ENCODE assay signal across 8 cellular contexts in genomic region chr15:50883903-50884302, GRCh38. TPM values are rescaled to one million over a fixed set of nuclear protein-coding genes. Genes with fewer than 3 reads are reported as not detected.
A peak's percentile ranks its signal among the peaks of the same experiment; 100 is the strongest.
DNase-seq lines count a peak whose midpoint lies in the region; ATAC-seq and TF ChIP-seq lines count a peak whose summit lies in the region.
"Had no signal": no experiment of that assay in that cellular context is flagged by ENCODE, and none has a peak within 500 bp of the region (broad histone marks: within the 10 kb centered on the region; RNA-seq: fewer than 3 reads in every experiment).

No MANE protein-coding gene starts in this region.

- H3K36me3 ChIP-seq in brain microvascular endothelial cell (replicated peaks) (no peaks in the 10 kb centered on the region), skeletal muscle tissue (ENCODE audit: control insufficient read depth in 3 of 3, insufficient read depth in 3 of 3, low read length in 3 of 3) (no peaks in the 10 kb centered on the region)

- H3K27me3 ChIP-seq in brain microvascular endothelial cell (replicated peaks) (no peaks in the 10 kb centered on the region), skeletal muscle tissue (ENCODE audit: control insufficient read depth in 3 of 3, insufficient read depth in 3 of 3, low read length in 3 of 3) (no peaks in the 10 kb centered on the region)

- no peak for ATAC-seq in HG02973 (IDR thresholded peaks at IDR 0.05; ENCODE audit: unreplicated experiment)

- TF ChIP-seq CTCF in GM12865 (IDR thresholded peaks at IDR 0.05; ENCODE audit: insufficient read depth, low read depth, low read length, missing control alignments) (no peak), NB4 (IDR thresholded peaks at IDR 0.05; ENCODE audit: low read depth, low read length) (no peak), brain microvascular endothelial cell (IDR thresholded peaks at IDR 0.05; ENCODE audit: low read depth, low read length, missing control alignments) (no peak)

- peak overlapping the region; percentile 95 for H3K27ac ChIP-seq in brain microvascular endothelial cell
- H3K27ac ChIP-seq in skeletal muscle tissue (ENCODE audit: low read depth, low read length): peak overlapping the region; percentile 68

- DNase-seq in GM12865 (ENCODE audit: low read depth): peak; percentile 61
- DNase-seq in NB4 (ENCODE audit: low read depth): peak; percentile 92
- peak; percentile 37 for DNase-seq in brain microvascular endothelial cell
- DNase-seq in HuH-7.5 (ENCODE audit: low spot score): no peak
- no peak for DNase-seq in NCI-H1694 (lab: John Stamatoyannopoulos, UW)
- DNase-seq: stimulated activated CD4-positive, alpha-beta T cell treated with anti-CD3 and anti-CD28 coated beads, Interleukin-2, amount 100 ng/mL, for 24 hours had no signal

- H3K4me3 ChIP-seq in GM12865 (ENCODE audit: low read depth, low read length): no peak overlapping the region
- no peak overlapping the region for H3K4me3 ChIP-seq in NB4 (ENCODE audit: low read depth, low read length)
- H3K4me3 ChIP-seq in brain microvascular endothelial cell (ENCODE audit: low read depth, low read length): no peak overlapping the region
- H3K4me3 ChIP-seq in skeletal muscle tissue (ENCODE audit: low read length in 3 of 3): no peak overlapping the region

- H3K9ac ChIP-seq in skeletal muscle tissue (ENCODE audit: low read depth in 1 of 3, low read length in 3 of 3): no peak overlapping the region

- no peaks in the 10 kb centered on the region for H3K9me3 ChIP-seq in skeletal muscle tissue (ENCODE audit: control insufficient read depth in 3 of 3, low read length in 3 of 3)

- peaks cover 4 to 11% (median 5%) of the 10 kb centered on the region in 3 donors for H3K4me1 ChIP-seq in skeletal muscle tissue (ENCODE audit: control insufficient read depth in 3 of 3, insufficient read depth in 3 of 3, low read length in 3 of 3)

- TF ChIP-seq POLR2A in NB4 (IDR thresholded peaks at IDR 0.05; ENCODE audit: extremely low read depth, insufficient read length): no peak

- in situ Hi-C loops in brain microvascular endothelial cell (cut with HindIII; ENCODE audit: low pct_ligation_motif_present, low sequenced_read_pairs): no loop called here

RNA-seq across cellular contexts. Expression of gene AP4E1, which starts 24.6 kb away (rescaled TPM):
- 9.9 TPM for total RNA-seq in skeletal muscle tissue

Comparison
In these comparisons a context has a peak if more than half of its experiments do, and no peak if none do; other contexts are left out.
1. DNase-seq: peak in GM12865 (single experiment), NB4 (single experiment) and brain microvascular endothelial cell (single experiment); none in HuH-7.5 (single experiment) and NCI-H1694 (single experiment).